In genomic region chr16:8950580-8951077, GRCh38 we compare ENCODE assay signal across 1 cellular context.
TF ChIP-seq lines count a peak whose summit lies in the region.

No MANE protein-coding gene starts in this region.

TF ChIP-seq in GM23338, 12 proteins besides CTCF, POLR2A, EP300 and RAD21 (continued from another document):
- no peak for TF ChIP-seq CREB1 (CRISPR knock-in tag; IDR thresholded peaks at IDR 0.05; ENCODE audit: low read depth)
- TF ChIP-seq EZH2phosphoT487 (IDR thresholded peaks at IDR 0.05; ENCODE audit: unreplicated experiment) = no peak
- TF ChIP-seq ZNF331 (CRISPR knock-in tag; IDR thresholded peaks at IDR 0.05; ENCODE audit: low read depth) = no peak
- no peak for TF ChIP-seq STAT1 (IDR thresholded peaks at IDR 0.05; ENCODE audit: unreplicated experiment)
- TF ChIP-seq NANOG (IDR thresholded peaks at IDR 0.05; ENCODE audit: borderline replicate concordance) = no peak
- no peak for TF ChIP-seq EZH2 (IDR thresholded peaks at IDR 0.05; ENCODE audit: low read depth, unreplicated experiment)
- no peak for TF ChIP-seq ZNF114 (CRISPR knock-in tag; IDR thresholded peaks at IDR 0.05)
- no peak for TF ChIP-seq REST (IDR thresholded peaks at IDR 0.05; ENCODE audit: unreplicated experiment)
